17 cellular contexts compared by ENCODE assay signal in genomic region chr2:171342014-171342413, GRCh38.
DNase-seq lines count a peak whose midpoint lies in the region; ATAC-seq and TF ChIP-seq lines count a peak whose summit lies in the region.
"Had no signal": no experiment of that assay in that cellular context is flagged by ENCODE, and none has a peak within 500 bp of the region (broad histone marks: within the 10 kb centered on the region; RNA-seq: fewer than 3 reads in every experiment).

No MANE protein-coding gene starts in this region.

- H3K4me3 Mint-ChIP-seq in GM23338 (no peak overlapping the region), chondrocyte (ENCODE audit: unreplicated experiment) (no peak overlapping the region)
- no peak overlapping the region for H3K4me3 Mint-ChIP-seq in stimulated activated memory B cell treated with anti-CD40 and anti-IgM and Interleukin-4, amounts not matched to agents 10 μg/mL and 1 μg/mL and 100 μg/mL, for 72 hours

- no peaks in the 10 kb centered on the region for H3K36me3 ChIP-seq in GM23338 (ENCODE audit: insufficient read depth)
- H3K36me3 ChIP-seq: BLaER1, breast epithelium, esophagus squamous epithelium, suprapubic skin had no signal

- no peaks in the 10 kb centered on the region for H3K9me2 ChIP-seq in GM23338 (ENCODE audit: insufficient read depth)

- H3K4me2 ChIP-seq in GM23338, result no peak overlapping the region
- H3K4me2 ChIP-seq: BLaER1 had no signal

- H3K9me3 Mint-ChIP-seq in GM23338 (no peaks in the 10 kb centered on the region), chondrocyte (ENCODE audit: low read depth) (no peaks in the 10 kb centered on the region)
- H3K9me3 Mint-ChIP-seq in stimulated activated memory B cell treated with anti-CD40 and anti-IgM and Interleukin-4, amounts not matched to agents 10 μg/mL and 1 μg/mL and 100 μg/mL, for 72 hours, result no peaks in the 10 kb centered on the region
- H3K9me3 Mint-ChIP-seq: activated naive CD4-positive, alpha-beta T cell treated with anti-CD3 and anti-CD28 coated beads, Interleukin-2, amount 50 U/mL, for 72 hours had no signal

- H3K4me3 ChIP-seq in GM23338, result no peak overlapping the region
- H3K4me3 ChIP-seq: BLaER1, breast epithelium, esophagus squamous epithelium, suprapubic skin had no signal

- no peaks in the 10 kb centered on the region for H4K20me1 ChIP-seq in GM23338 (replicated peaks; ENCODE audit: insufficient read depth)
- H4K20me1 ChIP-seq: BLaER1 had no signal

- no peaks in the 10 kb centered on the region for H3K27me3 ChIP-seq in GM23338 (ENCODE audit: insufficient read depth)
- H3K27me3 ChIP-seq: BLaER1, breast epithelium, esophagus squamous epithelium, suprapubic skin had no signal

- DNase-seq in GM23338 (ENCODE audit: low spot score), result no peak
- DNase-seq in SK-MEL-5 (ENCODE audit: low read depth, low spot score), result peak; percentile 37
- DNase-seq in chondrocyte (ENCODE audit: low spot score), result no peak
- DNase-seq in NK-92 (lab: John Stamatoyannopoulos, UW; ENCODE audit: unreplicated experiment), result no peak
- DNase-seq in putamen (ENCODE audit: low spot score), result no peak
- DNase-seq: activated CD4-positive, alpha-beta T cell treated with anti-CD3 and anti-CD28 coated beads, Interleukin-2, amount 50 U/mL, for 1 hour; activated T-cell treated with anti-CD3 and anti-CD28 coated beads for 4 hours; esophagus squamous epithelium; IMR-90; stimulated activated CD4-positive, alpha-beta T cell treated with anti-CD3 and anti-CD28 coated beads, Interleukin-4, amount 100 ng/mL, for 1 hour; stimulated activated CD8-positive, alpha-beta memory T cell treated with anti-CD3 and anti-CD28 coated beads, Interleukin-4, amount 100 ng/mL, for 48 hours had no signal

- H3F3A ChIP-seq in GM23338 (replicated peaks; ENCODE audit: low read depth), result no peaks in the 10 kb centered on the region

- H3K27me3 Mint-ChIP-seq in GM23338 (ENCODE audit: insufficient read depth, low read depth, poor library complexity) (peaks cover 2% of the 10 kb centered on the region), chondrocyte (ENCODE audit: low read depth) (no peaks in the 10 kb centered on the region)
- H3K27me3 Mint-ChIP-seq in stimulated activated memory B cell treated with anti-CD40 and anti-IgM and Interleukin-4, amounts not matched to agents 10 μg/mL and 1 μg/mL and 100 μg/mL, for 72 hours, result no peaks in the 10 kb centered on the region

- H3K36me3 Mint-ChIP-seq in GM23338 (ENCODE audit: low read depth) (peaks cover 3% of the 10 kb centered on the region; the same call in 1 of the 3 replicates), chondrocyte (ENCODE audit: low read depth) (peaks cover 1% of the 10 kb centered on the region)
- no peaks in the 10 kb centered on the region for H3K36me3 Mint-ChIP-seq in stimulated activated memory B cell treated with anti-CD40 and anti-IgM and Interleukin-4, amounts not matched to agents 10 μg/mL and 1 μg/mL and 100 μg/mL, for 72 hours

- no peak overlapping the region for H2AFZ ChIP-seq in GM23338

- H3K79me2 ChIP-seq in GM23338 (replicated peaks; ENCODE audit: insufficient read depth), result no peaks in the 10 kb centered on the region

- TF ChIP-seq CTCF in GM23338 (conservative IDR thresholded peaks at IDR 0.05; ENCODE audit: low read depth in 2 of 2), result no peak
- TF ChIP-seq CTCF in chondrocyte (IDR thresholded peaks at IDR 0.05), result no peak

- in situ Hi-C loops in SK-MEL-5 (cut with HindIII; ENCODE audit: low pct_unique_long_range_greater_than_20kb, low sequenced_read_pairs), result no loop called here

- no peak overlapping the region; the same call in 1 of the 2 replicates for H3K27ac ChIP-seq in GM23338 (ENCODE audit: low read depth)
- H3K27ac ChIP-seq: BLaER1, breast epithelium, esophagus squamous epithelium, suprapubic skin had no signal

- H3K4me1 ChIP-seq in GM23338 (ENCODE audit: insufficient read depth), result peaks cover 6% of the 10 kb centered on the region
- H3K4me1 ChIP-seq: breast epithelium, esophagus squamous epithelium had no signal

- ATAC-seq in GM23338, result no peak
- no peak for ATAC-seq in stimulated activated memory B cell treated with anti-CD40 and anti-IgM and Interleukin-4, amounts not matched to agents 10 μg/mL and 1 μg/mL and 100 μg/mL, for 72 hours
- ATAC-seq in GM19023 (IDR thresholded peaks at IDR 0.05; ENCODE audit: unreplicated experiment), result no peak
- ATAC-seq: activated naive CD4-positive, alpha-beta T cell treated with anti-CD3 and anti-CD28 coated beads, Interleukin-2, amount 50 U/mL, for 72 hours had no signal

- H3K27ac Mint-ChIP-seq in GM23338 (peak overlapping the region; percentile 49; the same call in 1 of the 2 replicates), chondrocyte (ENCODE audit: unreplicated experiment) (peak overlapping the region; percentile 42)
- H3K27ac Mint-ChIP-seq in stimulated activated memory B cell treated with anti-CD40 and anti-IgM and Interleukin-4, amounts not matched to agents 10 μg/mL and 1 μg/mL and 100 μg/mL, for 72 hours, result peak overlapping the region; percentile 59
- H3K27ac Mint-ChIP-seq: activated naive CD4-positive, alpha-beta T cell treated with anti-CD3 and anti-CD28 coated beads, Interleukin-2, amount 50 U/mL, for 72 hours had no signal

- H3K4me1 Mint-ChIP-seq in GM23338, result peaks cover 9% of the 10 kb centered on the region; the same call in 2 of the 3 replicates
- H3K4me1 Mint-ChIP-seq in chondrocyte (ENCODE audit: low read depth), result peaks cover 50% of the 10 kb centered on the region
- peaks cover 47% of the 10 kb centered on the region for H3K4me1 Mint-ChIP-seq in stimulated activated memory B cell treated with anti-CD40 and anti-IgM and Interleukin-4, amounts not matched to agents 10 μg/mL and 1 μg/mL and 100 μg/mL, for 72 hours

TF ChIP-seq in GM23338, 12 proteins besides CTCF, POLR2A, EP300 and RAD21 (continues in another document):
- no peak for TF ChIP-seq EZH2phosphoT487 (IDR thresholded peaks at IDR 0.05; ENCODE audit: unreplicated experiment)
- no peak for TF ChIP-seq ETS1 (IDR thresholded peaks at IDR 0.05)
- no peak for TF ChIP-seq STAT1 (IDR thresholded peaks at IDR 0.05; ENCODE audit: unreplicated experiment)
- no peak for TF ChIP-seq POLR2AphosphoS5 (IDR thresholded peaks at IDR 0.05; ENCODE audit: low read depth)
- TF ChIP-seq NANOG (IDR thresholded peaks at IDR 0.05; ENCODE audit: borderline replicate concordance), result no peak
- TF ChIP-seq JUNB (IDR thresholded peaks at IDR 0.05; ENCODE audit: unreplicated experiment), result no peak
- TF ChIP-seq REST (IDR thresholded peaks at IDR 0.05; ENCODE audit: unreplicated experiment), result no peak
- no peak for TF ChIP-seq ZNF114 (CRISPR knock-in tag; IDR thresholded peaks at IDR 0.05)
- no peak for TF ChIP-seq EZH2 (IDR thresholded peaks at IDR 0.05; ENCODE audit: low read depth, unreplicated experiment)
- TF ChIP-seq ZNF331 (CRISPR knock-in tag; IDR thresholded peaks at IDR 0.05; ENCODE audit: low read depth), result no peak
- no peak for TF ChIP-seq CREB1 (CRISPR knock-in tag; IDR thresholded peaks at IDR 0.05; ENCODE audit: low read depth)
